Comparison of ENCODE assay signal across 1 cellular context in the genomic region with DNA sequence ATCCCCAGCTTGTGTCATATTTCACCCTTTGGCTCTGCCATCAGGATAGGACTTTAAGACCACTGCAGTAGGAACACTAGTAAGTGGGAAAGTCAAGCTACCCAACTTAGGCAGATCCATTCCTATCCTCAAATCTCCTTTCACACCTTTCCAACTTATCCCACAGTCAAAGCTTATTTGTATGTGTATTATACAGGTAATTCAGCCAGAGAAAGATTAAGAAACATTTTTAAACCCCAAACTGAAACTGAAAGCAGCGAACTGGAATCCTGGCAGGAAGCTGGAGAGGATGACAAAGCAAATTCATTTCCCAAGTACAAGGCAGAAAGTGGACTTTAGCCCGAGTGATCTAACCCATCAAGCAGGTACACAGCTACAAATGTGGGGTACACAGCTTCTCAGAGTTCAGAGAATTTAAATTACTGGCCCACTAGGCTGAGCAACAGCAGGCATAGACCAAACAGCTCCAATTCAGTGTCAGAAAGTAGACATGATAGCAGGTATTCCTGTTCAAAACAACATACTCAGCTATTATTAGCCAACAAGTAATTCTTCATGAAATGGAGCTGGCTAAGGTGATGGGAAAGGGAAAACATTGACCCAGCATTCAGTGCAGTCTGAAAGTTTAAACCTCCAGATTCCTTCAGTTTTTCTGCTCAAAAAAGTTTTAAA.
TF ChIP-seq lines count a peak whose summit lies in the region.

No MANE protein-coding gene starts in this region.

TF ChIP-seq in K562, 482 proteins besides CTCF, POLR2A, EP300 and RAD21 (continued from another document and continues in another):
- TF ChIP-seq GATAD2A (IDR thresholded peaks at IDR 0.05) (0 out of 2 replicates have a peak, but pooled peaks have one; percentile 62), NFE2 (IDR thresholded peaks at IDR 0.05; ENCODE audit: low read depth) (peak; percentile 98), RFX5 (IDR thresholded peaks at IDR 0.05; ENCODE audit: low read depth, low read length) (no peak), MAZ (CRISPR knock-in tag; conservative IDR thresholded peaks at IDR 0.05 in 1 of 2, IDR thresholded peaks at IDR 0.05 in 1 of 2) (0 out of 4 replicates have a peak, but pooled peaks of 1 of the 2 experiments have one; percentile 3), ZBTB8A (IDR thresholded peaks at IDR 0.05; ENCODE audit: partially characterized antibody) (no peak), ARID1B (IDR thresholded peaks at IDR 0.05) (peak; percentile 54), TEAD1 (CRISPR knock-in tag; IDR thresholded peaks at IDR 0.05) (0 out of 4 replicates have a peak, but pooled peaks of 1 of the 2 experiments have one; percentile 22), SIRT6 (IDR thresholded peaks at IDR 0.05; ENCODE audit: low read depth, low read length) (no peak), CEBPB (tag; IDR thresholded peaks at IDR 0.05) (0 out of 2 replicates have a peak, but pooled peaks have one; percentile 7), TOE1 (IDR thresholded peaks at IDR 0.05; ENCODE audit: borderline replicate concordance) (0 out of 2 replicates have a peak, but pooled peaks have one; percentile 17), TOE1 (CRISPR knock-in tag; IDR thresholded peaks at IDR 0.05; ENCODE audit: borderline replicate concordance, low read depth) (no peak), ZNF143 (CRISPR knock-in tag; IDR thresholded peaks at IDR 0.05) (0 out of 2 replicates have a peak, but pooled peaks have one; percentile 19), NFRKB (IDR thresholded peaks at IDR 0.05; ENCODE audit: low read depth) (0 out of 2 replicates have a peak, but pooled peaks have one; percentile 53), JUND (IDR thresholded peaks at IDR 0.05; ENCODE audit: borderline replicate concordance, low read depth, low read length) (peak; percentile 8; the same call in 1 of the 2 replicates), JUND (tag; IDR thresholded peaks at IDR 0.05; ENCODE audit: borderline replicate concordance, low read depth, low read length) (no peak; the same call in 2 of the 3 replicates), ETV1 (tag; conservative IDR thresholded peaks at IDR 0.05; ENCODE audit: low read depth) (peak; percentile 58; the same call in 1 of the 2 replicates), DPF2 (IDR thresholded peaks at IDR 0.05) (0 out of 2 replicates have a peak, but pooled peaks have one; percentile 10), NR2C1 (IDR thresholded peaks at IDR 0.05) (no peak), NR2C1 (tag; IDR thresholded peaks at IDR 0.05) (0 out of 2 replicates have a peak, but pooled peaks have one; percentile 9)
- TF ChIP-seq, protein P1, sequence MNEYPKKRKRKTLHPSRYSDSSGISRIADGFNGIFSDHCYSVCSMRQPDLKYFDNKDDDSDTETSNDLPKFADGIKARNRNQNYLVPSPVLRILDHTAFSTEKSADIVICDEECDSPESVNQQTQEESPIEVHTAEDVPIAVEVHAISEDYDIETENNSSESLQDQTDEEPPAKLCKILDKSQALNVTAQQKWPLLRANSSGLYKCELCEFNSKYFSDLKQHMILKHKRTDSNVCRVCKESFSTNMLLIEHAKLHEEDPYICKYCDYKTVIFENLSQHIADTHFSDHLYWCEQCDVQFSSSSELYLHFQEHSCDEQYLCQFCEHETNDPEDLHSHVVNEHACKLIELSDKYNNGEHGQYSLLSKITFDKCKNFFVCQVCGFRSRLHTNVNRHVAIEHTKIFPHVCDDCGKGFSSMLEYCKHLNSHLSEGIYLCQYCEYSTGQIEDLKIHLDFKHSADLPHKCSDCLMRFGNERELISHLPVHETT (CRISPR knock-in tag; conservative IDR thresholded peaks at IDR 0.05 in 1 of 2, IDR thresholded peaks at IDR 0.05 in 1 of 2): no peak
- TF ChIP-seq, protein P2, sequence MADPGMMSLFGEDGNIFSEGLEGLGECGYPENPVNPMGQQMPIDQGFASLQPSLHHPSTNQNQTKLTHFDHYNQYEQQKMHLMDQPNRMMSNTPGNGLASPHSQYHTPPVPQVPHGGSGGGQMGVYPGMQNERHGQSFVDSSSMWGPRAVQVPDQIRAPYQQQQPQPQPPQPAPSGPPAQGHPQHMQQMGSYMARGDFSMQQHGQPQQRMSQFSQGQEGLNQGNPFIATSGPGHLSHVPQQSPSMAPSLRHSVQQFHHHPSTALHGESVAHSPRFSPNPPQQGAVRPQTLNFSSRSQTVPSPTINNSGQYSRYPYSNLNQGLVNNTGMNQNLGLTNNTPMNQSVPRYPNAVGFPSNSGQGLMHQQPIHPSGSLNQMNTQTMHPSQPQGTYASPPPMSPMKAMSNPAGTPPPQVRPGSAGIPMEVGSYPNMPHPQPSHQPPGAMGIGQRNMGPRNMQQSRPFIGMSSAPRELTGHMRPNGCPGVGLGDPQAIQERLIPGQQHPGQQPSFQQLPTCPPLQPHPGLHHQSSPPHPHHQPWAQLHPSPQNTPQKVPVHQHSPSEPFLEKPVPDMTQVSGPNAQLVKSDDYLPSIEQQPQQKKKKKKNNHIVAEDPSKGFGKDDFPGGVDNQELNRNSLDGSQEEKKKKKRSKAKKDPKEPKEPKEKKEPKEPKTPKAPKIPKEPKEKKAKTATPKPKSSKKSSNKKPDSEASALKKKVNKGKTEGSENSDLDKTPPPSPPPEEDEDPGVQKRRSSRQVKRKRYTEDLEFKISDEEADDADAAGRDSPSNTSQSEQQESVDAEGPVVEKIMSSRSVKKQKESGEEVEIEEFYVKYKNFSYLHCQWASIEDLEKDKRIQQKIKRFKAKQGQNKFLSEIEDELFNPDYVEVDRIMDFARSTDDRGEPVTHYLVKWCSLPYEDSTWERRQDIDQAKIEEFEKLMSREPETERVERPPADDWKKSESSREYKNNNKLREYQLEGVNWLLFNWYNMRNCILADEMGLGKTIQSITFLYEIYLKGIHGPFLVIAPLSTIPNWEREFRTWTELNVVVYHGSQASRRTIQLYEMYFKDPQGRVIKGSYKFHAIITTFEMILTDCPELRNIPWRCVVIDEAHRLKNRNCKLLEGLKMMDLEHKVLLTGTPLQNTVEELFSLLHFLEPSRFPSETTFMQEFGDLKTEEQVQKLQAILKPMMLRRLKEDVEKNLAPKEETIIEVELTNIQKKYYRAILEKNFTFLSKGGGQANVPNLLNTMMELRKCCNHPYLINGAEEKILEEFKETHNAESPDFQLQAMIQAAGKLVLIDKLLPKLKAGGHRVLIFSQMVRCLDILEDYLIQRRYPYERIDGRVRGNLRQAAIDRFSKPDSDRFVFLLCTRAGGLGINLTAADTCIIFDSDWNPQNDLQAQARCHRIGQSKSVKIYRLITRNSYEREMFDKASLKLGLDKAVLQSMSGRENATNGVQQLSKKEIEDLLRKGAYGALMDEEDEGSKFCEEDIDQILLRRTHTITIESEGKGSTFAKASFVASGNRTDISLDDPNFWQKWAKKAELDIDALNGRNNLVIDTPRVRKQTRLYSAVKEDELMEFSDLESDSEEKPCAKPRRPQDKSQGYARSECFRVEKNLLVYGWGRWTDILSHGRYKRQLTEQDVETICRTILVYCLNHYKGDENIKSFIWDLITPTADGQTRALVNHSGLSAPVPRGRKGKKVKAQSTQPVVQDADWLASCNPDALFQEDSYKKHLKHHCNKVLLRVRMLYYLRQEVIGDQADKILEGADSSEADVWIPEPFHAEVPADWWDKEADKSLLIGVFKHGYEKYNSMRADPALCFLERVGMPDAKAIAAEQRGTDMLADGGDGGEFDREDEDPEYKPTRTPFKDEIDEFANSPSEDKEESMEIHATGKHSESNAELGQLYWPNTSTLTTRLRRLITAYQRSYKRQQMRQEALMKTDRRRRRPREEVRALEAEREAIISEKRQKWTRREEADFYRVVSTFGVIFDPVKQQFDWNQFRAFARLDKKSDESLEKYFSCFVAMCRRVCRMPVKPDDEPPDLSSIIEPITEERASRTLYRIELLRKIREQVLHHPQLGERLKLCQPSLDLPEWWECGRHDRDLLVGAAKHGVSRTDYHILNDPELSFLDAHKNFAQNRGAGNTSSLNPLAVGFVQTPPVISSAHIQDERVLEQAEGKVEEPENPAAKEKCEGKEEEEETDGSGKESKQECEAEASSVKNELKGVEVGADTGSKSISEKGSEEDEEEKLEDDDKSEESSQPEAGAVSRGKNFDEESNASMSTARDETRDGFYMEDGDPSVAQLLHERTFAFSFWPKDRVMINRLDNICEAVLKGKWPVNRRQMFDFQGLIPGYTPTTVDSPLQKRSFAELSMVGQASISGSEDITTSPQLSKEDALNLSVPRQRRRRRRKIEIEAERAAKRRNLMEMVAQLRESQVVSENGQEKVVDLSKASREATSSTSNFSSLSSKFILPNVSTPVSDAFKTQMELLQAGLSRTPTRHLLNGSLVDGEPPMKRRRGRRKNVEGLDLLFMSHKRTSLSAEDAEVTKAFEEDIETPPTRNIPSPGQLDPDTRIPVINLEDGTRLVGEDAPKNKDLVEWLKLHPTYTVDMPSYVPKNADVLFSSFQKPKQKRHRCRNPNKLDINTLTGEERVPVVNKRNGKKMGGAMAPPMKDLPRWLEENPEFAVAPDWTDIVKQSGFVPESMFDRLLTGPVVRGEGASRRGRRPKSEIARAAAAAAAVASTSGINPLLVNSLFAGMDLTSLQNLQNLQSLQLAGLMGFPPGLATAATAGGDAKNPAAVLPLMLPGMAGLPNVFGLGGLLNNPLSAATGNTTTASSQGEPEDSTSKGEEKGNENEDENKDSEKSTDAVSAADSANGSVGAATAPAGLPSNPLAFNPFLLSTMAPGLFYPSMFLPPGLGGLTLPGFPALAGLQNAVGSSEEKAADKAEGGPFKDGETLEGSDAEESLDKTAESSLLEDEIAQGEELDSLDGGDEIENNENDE (IDR thresholded peaks at IDR 0.05; ENCODE audit: low read depth, low read length): no peak
- TF ChIP-seq, protein P3, sequence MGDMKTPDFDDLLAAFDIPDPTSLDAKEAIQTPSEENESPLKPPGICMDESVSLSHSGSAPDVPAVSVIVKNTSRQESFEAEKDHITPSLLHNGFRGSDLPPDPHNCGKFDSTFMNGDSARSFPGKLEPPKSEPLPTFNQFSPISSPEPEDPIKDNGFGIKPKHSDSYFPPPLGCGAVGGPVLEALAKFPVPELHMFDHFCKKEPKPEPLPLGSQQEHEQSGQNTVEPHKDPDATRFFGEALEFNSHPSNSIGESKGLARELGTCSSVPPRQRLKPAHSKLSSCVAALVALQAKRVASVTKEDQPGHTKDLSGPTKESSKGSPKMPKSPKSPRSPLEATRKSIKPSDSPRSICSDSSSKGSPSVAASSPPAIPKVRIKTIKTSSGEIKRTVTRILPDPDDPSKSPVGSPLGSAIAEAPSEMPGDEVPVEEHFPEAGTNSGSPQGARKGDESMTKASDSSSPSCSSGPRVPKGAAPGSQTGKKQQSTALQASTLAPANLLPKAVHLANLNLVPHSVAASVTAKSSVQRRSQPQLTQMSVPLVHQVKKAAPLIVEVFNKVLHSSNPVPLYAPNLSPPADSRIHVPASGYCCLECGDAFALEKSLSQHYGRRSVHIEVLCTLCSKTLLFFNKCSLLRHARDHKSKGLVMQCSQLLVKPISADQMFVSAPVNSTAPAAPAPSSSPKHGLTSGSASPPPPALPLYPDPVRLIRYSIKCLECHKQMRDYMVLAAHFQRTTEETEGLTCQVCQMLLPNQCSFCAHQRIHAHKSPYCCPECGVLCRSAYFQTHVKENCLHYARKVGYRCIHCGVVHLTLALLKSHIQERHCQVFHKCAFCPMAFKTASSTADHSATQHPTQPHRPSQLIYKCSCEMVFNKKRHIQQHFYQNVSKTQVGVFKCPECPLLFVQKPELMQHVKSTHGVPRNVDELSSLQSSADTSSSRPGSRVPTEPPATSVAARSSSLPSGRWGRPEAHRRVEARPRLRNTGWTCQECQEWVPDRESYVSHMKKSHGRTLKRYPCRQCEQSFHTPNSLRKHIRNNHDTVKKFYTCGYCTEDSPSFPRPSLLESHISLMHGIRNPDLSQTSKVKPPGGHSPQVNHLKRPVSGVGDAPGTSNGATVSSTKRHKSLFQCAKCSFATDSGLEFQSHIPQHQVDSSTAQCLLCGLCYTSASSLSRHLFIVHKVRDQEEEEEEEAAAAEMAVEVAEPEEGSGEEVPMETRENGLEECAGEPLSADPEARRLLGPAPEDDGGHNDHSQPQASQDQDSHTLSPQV (IDR thresholded peaks at IDR 0.05): peak; percentile 82; the same call in 1 of the 2 replicates
- TF ChIP-seq, protein P4, sequence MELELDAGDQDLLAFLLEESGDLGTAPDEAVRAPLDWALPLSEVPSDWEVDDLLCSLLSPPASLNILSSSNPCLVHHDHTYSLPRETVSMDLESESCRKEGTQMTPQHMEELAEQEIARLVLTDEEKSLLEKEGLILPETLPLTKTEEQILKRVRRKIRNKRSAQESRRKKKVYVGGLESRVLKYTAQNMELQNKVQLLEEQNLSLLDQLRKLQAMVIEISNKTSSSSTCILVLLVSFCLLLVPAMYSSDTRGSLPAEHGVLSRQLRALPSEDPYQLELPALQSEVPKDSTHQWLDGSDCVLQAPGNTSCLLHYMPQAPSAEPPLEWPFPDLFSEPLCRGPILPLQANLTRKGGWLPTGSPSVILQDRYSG (tag; conservative IDR thresholded peaks at IDR 0.05; ENCODE audit: low read depth): peak; percentile 71; the same call in 1 of the 2 replicates
- TF ChIP-seq, protein P5, sequence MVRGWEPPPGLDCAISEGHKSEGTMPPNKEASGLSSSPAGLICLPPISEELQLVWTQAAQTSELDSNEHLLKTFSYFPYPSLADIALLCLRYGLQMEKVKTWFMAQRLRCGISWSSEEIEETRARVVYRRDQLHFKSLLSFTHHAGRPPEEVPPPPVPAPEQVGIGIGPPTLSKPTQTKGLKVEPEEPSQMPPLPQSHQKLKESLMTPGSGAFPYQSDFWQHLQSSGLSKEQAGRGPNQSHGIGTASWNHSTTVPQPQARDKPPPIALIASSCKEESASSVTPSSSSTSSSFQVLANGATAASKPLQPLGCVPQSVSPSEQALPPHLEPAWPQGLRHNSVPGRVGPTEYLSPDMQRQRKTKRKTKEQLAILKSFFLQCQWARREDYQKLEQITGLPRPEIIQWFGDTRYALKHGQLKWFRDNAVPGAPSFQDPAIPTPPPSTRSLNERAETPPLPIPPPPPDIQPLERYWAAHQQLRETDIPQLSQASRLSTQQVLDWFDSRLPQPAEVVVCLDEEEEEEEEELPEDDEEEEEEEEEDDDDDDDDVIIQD (CRISPR knock-in tag; IDR thresholded peaks at IDR 0.05): no peak
- TF ChIP-seq, protein P6, sequence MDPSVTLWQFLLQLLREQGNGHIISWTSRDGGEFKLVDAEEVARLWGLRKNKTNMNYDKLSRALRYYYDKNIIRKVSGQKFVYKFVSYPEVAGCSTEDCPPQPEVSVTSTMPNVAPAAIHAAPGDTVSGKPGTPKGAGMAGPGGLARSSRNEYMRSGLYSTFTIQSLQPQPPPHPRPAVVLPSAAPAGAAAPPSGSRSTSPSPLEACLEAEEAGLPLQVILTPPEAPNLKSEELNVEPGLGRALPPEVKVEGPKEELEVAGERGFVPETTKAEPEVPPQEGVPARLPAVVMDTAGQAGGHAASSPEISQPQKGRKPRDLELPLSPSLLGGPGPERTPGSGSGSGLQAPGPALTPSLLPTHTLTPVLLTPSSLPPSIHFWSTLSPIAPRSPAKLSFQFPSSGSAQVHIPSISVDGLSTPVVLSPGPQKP (CRISPR knock-in tag; IDR thresholded peaks at IDR 0.05): no peak
- TF ChIP-seq, protein P7, sequence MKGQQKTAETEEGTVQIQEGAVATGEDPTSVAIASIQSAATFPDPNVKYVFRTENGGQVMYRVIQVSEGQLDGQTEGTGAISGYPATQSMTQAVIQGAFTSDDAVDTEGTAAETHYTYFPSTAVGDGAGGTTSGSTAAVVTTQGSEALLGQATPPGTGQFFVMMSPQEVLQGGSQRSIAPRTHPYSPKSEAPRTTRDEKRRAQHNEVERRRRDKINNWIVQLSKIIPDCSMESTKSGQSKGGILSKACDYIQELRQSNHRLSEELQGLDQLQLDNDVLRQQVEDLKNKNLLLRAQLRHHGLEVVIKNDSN (CRISPR knock-in tag; IDR thresholded peaks at IDR 0.05): no peak
